ENCODE assay signal across 22 cellular contexts in genomic region chr4:155800685-155801343, GRCh38. TPM values are rescaled to one million over a fixed set of nuclear protein-coding genes. Genes with fewer than 3 reads are reported as not detected.
DNase-seq lines count a peak whose midpoint lies in the region; TF ChIP-seq lines count a peak whose summit lies in the region.
"Had no signal": no experiment of that assay in that cellular context is flagged by ENCODE, and none has a peak within 500 bp of the region (broad histone marks: within the 10 kb centered on the region; RNA-seq: fewer than 3 reads in every experiment).

No MANE protein-coding gene starts in this region.

- H3K27ac ChIP-seq in Karpas-422 (ENCODE audit: low read length) (no peak overlapping the region), neural cell (ENCODE audit: low read length) (peak overlapping the region; percentile 83), transverse colon (peak overlapping the region in 3 of 4 donors; percentile 64 to 76 (median 75))
- H3K27ac ChIP-seq: A549; BLaER1 treated with 17β-estradiol and CSF1 and Interleukin-3, amounts not matched to agents 10 nM and 100 nM had no signal

- H3K4me3 ChIP-seq in Karpas-422 (ENCODE audit: low read length) = no peak overlapping the region
- H3K4me3 ChIP-seq in neural cell (ENCODE audit: low read length) = peak overlapping the region; percentile 49
- H3K4me3 ChIP-seq in transverse colon = no peak overlapping the region
- H3K4me3 ChIP-seq: A549; BLaER1 treated with 17β-estradiol and CSF1 and Interleukin-3, amounts not matched to agents 10 nM and 100 nM; HAP-1 had no signal

- peaks cover 55% of the 10 kb centered on the region for H3K4me1 ChIP-seq in Karpas-422 (ENCODE audit: low read length)
- peaks cover 3 to 11% (median 8%) of the 10 kb centered on the region in 4 donors for H3K4me1 ChIP-seq in transverse colon
- H3K4me1 ChIP-seq: A549; BE2C; BLaER1 treated with 17β-estradiol and CSF1 and Interleukin-3, amounts not matched to agents 10 nM and 100 nM; HAP-1 had no signal

- TF ChIP-seq EP300 in neural cell (conservative IDR thresholded peaks at IDR 0.05; ENCODE audit: poor library complexity, severe bottlenecking) (no peak), transverse colon (IDR thresholded peaks at IDR 0.05; ENCODE audit: low read depth) (no peak)

- TF ChIP-seq POLR2A in transverse colon (IDR thresholded peaks at IDR 0.05) = no peak

- H3K36me3 ChIP-seq in Karpas-422 (ENCODE audit: insufficient read depth, low read length) (no peaks in the 10 kb centered on the region), neural cell (ENCODE audit: insufficient read depth, low read length) (no peaks in the 10 kb centered on the region), transverse colon (no peaks in the 10 kb centered on the region)
- H3K36me3 ChIP-seq: BE2C; BLaER1 treated with 17β-estradiol and CSF1 and Interleukin-3, amounts not matched to agents 10 nM and 100 nM; HAP-1 had no signal

- 72 to 77% methylated on average over 7 of the region's 7 CpGs for WGBS in transverse colon (ENCODE audit: low coverage in 1 of 2), 2 donors

- H3K4me2 ChIP-seq in Karpas-422 (ENCODE audit: low read depth, low read length, poor library complexity, severe bottlenecking) (no peak overlapping the region), neural cell (ENCODE audit: low read length) (peak overlapping the region; percentile 9)
- H3K4me2 ChIP-seq: A549; BLaER1 treated with 17β-estradiol and CSF1 and Interleukin-3, amounts not matched to agents 10 nM and 100 nM had no signal

- H3K9ac ChIP-seq in Karpas-422 (ENCODE audit: low read length) (no peak overlapping the region), neural cell (ENCODE audit: low read length) (no peak overlapping the region)
- H3K9ac ChIP-seq: BLaER1 treated with 17β-estradiol and CSF1 and Interleukin-3, amounts not matched to agents 10 nM and 100 nM had no signal

- H4K20me1 ChIP-seq in Karpas-422 (ENCODE audit: insufficient read depth, low read depth, low read length) (no peaks in the 10 kb centered on the region), neural cell (ENCODE audit: insufficient read depth) (no peaks in the 10 kb centered on the region)
- H4K20me1 ChIP-seq: BLaER1 treated with 17β-estradiol and CSF1 and Interleukin-3, amounts not matched to agents 10 nM and 100 nM had no signal

- H3K9me3 ChIP-seq in Karpas-422 (ENCODE audit: low read length) = no peaks in the 10 kb centered on the region
- no peaks in the 10 kb centered on the region for H3K9me3 ChIP-seq in neural cell (ENCODE audit: low read length)
- no peaks in the 10 kb centered on the region for H3K9me3 ChIP-seq in transverse colon
- H3K9me3 ChIP-seq: A549; BE2C; BLaER1 treated with 17β-estradiol and CSF1 and Interleukin-3, amounts not matched to agents 10 nM and 100 nM; HAP-1 had no signal

- no peak for TF ChIP-seq RAD21 in neural cell (conservative IDR thresholded peaks at IDR 0.05)

- no peaks in the 10 kb centered on the region for H3F3A ChIP-seq in neural cell (ENCODE audit: insufficient read depth, low read length, poor library complexity, severe bottlenecking)

- peak overlapping the region; percentile 33; the same call in 1 of the 2 replicates for H2AFZ ChIP-seq in Karpas-422 (ENCODE audit: low read length)
- no peak overlapping the region for H2AFZ ChIP-seq in neural cell (ENCODE audit: low read depth, low read length)

- H3K27me3 ChIP-seq in Karpas-422 (ENCODE audit: low read length) (no peaks in the 10 kb centered on the region), neural cell (ENCODE audit: insufficient read depth, low read depth, low read length) (no peaks in the 10 kb centered on the region), transverse colon (no peaks in the 10 kb centered on the region)
- H3K27me3 ChIP-seq: BE2C; BLaER1 treated with 17β-estradiol and CSF1 and Interleukin-3, amounts not matched to agents 10 nM and 100 nM had no signal

- intact Hi-C loops in transverse colon (cut with DNase I; ENCODE audit: low total_unique reads) = loop anchor here (5.0 kb wide), 1 partner anchor 396 kb away; no protein-coding TSS in a partner anchor

- no peak for DNase-seq in Karpas-422
- DNase-seq in fibroblast of gingiva (ENCODE audit: low read depth) = peak; percentile 46
- DNase-seq in transverse colon = no peak
- no peak for DNase-seq in SW 1271 (lab: John Stamatoyannopoulos, UW)
- no peak for DNase-seq in NCI-H748 treated with DMSO at 0.1 percent for 48 hours (lab: John Stamatoyannopoulos, UW)
- no peak for DNase-seq in ureter (ENCODE audit: low spot score)
- DNase-seq: 8988T; ACHN; AML-193; BE2C; CD4-positive, alpha-beta T cell; CD8-positive, alpha-beta memory T cell; DMS 273 treated with DMSO at 0.1 percent for 48 hours; DMS53; DMS79 treated with DMSO at 0.1 percent for 48 hours; GF-D8; GOT3; HFFc6 had no signal

- H3K79me2 ChIP-seq in Karpas-422 (ENCODE audit: low read length) (no peaks in the 10 kb centered on the region), neural cell (replicated peaks; ENCODE audit: insufficient read depth, low read length) (no peaks in the 10 kb centered on the region)

- TF ChIP-seq CTCF in neural cell (IDR thresholded peaks at IDR 0.05; ENCODE audit: poor library complexity, severe bottlenecking) (no peak), transverse colon (IDR thresholded peaks at IDR 0.05) (no peak)

- H3K9me2 ChIP-seq in Karpas-422 (replicated peaks; ENCODE audit: insufficient read depth, low read length) (no peaks in the 10 kb centered on the region), neural cell (ENCODE audit: insufficient read depth, low read length) (no peaks in the 10 kb centered on the region)

- in situ Hi-C loops in transverse colon (cut with MboI; ENCODE audit: low pct_ligation_motif_present in 1 of 4, low pct_unique_long_range_greater_than_20kb in 1 of 4, low sequenced_read_pairs in 3 of 4) = loop anchor here in 1 of 4 donors (10.0 kb wide), 1 partner anchor 154 kb away; the partner anchor contains the start of gene CTSO

TF ChIP-seq in neural cell, 6 proteins besides CTCF, POLR2A, EP300 and RAD21:
- TF ChIP-seq, protein P1, sequence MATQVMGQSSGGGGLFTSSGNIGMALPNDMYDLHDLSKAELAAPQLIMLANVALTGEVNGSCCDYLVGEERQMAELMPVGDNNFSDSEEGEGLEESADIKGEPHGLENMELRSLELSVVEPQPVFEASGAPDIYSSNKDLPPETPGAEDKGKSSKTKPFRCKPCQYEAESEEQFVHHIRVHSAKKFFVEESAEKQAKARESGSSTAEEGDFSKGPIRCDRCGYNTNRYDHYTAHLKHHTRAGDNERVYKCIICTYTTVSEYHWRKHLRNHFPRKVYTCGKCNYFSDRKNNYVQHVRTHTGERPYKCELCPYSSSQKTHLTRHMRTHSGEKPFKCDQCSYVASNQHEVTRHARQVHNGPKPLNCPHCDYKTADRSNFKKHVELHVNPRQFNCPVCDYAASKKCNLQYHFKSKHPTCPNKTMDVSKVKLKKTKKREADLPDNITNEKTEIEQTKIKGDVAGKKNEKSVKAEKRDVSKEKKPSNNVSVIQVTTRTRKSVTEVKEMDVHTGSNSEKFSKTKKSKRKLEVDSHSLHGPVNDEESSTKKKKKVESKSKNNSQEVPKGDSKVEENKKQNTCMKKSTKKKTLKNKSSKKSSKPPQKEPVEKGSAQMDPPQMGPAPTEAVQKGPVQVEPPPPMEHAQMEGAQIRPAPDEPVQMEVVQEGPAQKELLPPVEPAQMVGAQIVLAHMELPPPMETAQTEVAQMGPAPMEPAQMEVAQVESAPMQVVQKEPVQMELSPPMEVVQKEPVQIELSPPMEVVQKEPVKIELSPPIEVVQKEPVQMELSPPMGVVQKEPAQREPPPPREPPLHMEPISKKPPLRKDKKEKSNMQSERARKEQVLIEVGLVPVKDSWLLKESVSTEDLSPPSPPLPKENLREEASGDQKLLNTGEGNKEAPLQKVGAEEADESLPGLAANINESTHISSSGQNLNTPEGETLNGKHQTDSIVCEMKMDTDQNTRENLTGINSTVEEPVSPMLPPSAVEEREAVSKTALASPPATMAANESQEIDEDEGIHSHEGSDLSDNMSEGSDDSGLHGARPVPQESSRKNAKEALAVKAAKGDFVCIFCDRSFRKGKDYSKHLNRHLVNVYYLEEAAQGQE (IDR thresholded peaks at IDR 0.05; ENCODE audit: borderline replicate concordance) = no peak
- no peak for TF ChIP-seq POLR2AphosphoS5 (IDR thresholded peaks at IDR 0.05)
- TF ChIP-seq EZH2 (IDR thresholded peaks at IDR 0.05; ENCODE audit: borderline replicate concordance, insufficient read depth, low read length, poor library complexity, severe bottlenecking) = no peak
- TF ChIP-seq TAF1 (IDR thresholded peaks at IDR 0.05; ENCODE audit: low read depth) = no peak
- no peak for TF ChIP-seq SMC3 (conservative IDR thresholded peaks at IDR 0.05; ENCODE audit: poor library complexity)
- TF ChIP-seq MXI1 (conservative IDR thresholded peaks at IDR 0.05; ENCODE audit: poor library complexity, severe bottlenecking) = no peak

RNA-seq across cellular contexts. Expression of gene GUCY1B1, which starts 42.0 kb away (rescaled TPM):
- 0.47 and 3.2 TPM in 2 replicates for total RNA-seq in Karpas-422 (2014; rRNA removed; shearing (Covaris generic); ENCODE audit: low replicate concordance)
- 13.6 and 16.0 TPM in 2 replicates for polyA plus RNA-seq in neural cell
- polyA minus RNA-seq in neural cell = 18.5 and 21.3 TPM in 2 replicates
- total RNA-seq in transverse colon (10 to 100 TPM in 2 of 4 donors, 1 to 10 TPM in 2; 6.0 to 20.3 (median 10.6) TPM), ureter (10.1 TPM)
- total RNA-seq: CD4-positive, alpha-beta T cell had no signal
